Comparison of ENCODE assay signal across 14 cellular contexts in the genomic region with DNA sequence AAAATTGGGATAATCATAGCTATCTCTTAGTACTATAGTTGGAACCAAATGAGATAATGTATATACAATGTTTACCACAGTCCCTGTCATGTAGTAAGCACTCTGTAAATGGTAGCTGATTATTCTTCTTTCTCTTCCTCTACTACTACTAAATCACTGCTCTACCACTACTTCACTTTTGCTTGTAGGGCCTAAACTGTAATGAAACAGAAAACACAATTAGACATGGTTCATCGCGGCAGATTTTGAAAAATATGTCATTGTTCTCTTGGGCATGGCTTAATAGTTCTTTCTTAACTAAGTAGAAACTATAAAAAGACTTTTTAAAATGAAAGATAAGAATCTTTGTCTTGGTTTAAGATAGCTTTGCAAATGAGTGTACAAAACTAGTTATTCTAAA.
"Had no signal": no experiment of that assay in that cellular context is flagged by ENCODE, and none has a peak within 500 bp of the region (broad histone marks: within the 10 kb centered on the region; RNA-seq: fewer than 3 reads in every experiment).

No MANE protein-coding gene starts in this region.

- H3K9me3 ChIP-seq: thyroid gland, uterus had no signal

- H3K27ac Mint-ChIP-seq: activated CD4-positive, alpha-beta memory T cell treated with anti-CD3 and anti-CD28 coated beads, Interleukin-2, amount 10 ng/mL, durations not matched to agents 7 days and 5 days; activated naive CD4-positive, alpha-beta T cell treated with anti-CD3 and anti-CD28 coated beads for 36 hours; activated T-helper 1 cell treated with anti-CD3 and anti-CD28 coated beads, Interleukin-12 subunit alpha, Interleukin-12 subunit beta, Interleukin-2, Interleukin-4 antibody, amounts not matched to agents 30 ng/mL and 10 ng/mL and 1 ng/mL, durations not matched to agents 14 hours and 24 hours and 36 hours; memory B cell; natural killer cell; progenitor cell of endocrine pancreas; stimulated activated effector memory CD8-positive, alpha-beta T cell treated with anti-CD3 and anti-CD28 coated beads, Interleukin-12 subunit alpha, Interleukin-12 subunit beta, amount 100 ng/mL, for 72 hours had no signal

- H3K4me3 ChIP-seq: cardiac muscle cell, thyroid gland, uterus had no signal

- H3K9me3 Mint-ChIP-seq: activated CD4-positive, alpha-beta memory T cell treated with anti-CD3 and anti-CD28 coated beads, Interleukin-2, amount 10 ng/mL, durations not matched to agents 7 days and 5 days; activated naive CD4-positive, alpha-beta T cell treated with anti-CD3 and anti-CD28 coated beads for 36 hours; activated T-helper 1 cell treated with anti-CD3 and anti-CD28 coated beads, Interleukin-12 subunit alpha, Interleukin-12 subunit beta, Interleukin-2, Interleukin-4 antibody, amounts not matched to agents 30 ng/mL and 10 ng/mL and 1 ng/mL, durations not matched to agents 14 hours and 24 hours and 36 hours; memory B cell; natural killer cell; stimulated activated effector memory CD8-positive, alpha-beta T cell treated with anti-CD3 and anti-CD28 coated beads, Interleukin-12 subunit alpha, Interleukin-12 subunit beta, amount 100 ng/mL, for 72 hours had no signal

- ATAC-seq: foreskin keratinocyte; natural killer cell; right cardiac atrium; stimulated activated effector memory CD8-positive, alpha-beta T cell treated with anti-CD3 and anti-CD28 coated beads, Interleukin-12 subunit alpha, Interleukin-12 subunit beta, amount 100 ng/mL, for 72 hours had no signal

- H3K4me3 Mint-ChIP-seq: activated CD4-positive, alpha-beta memory T cell treated with anti-CD3 and anti-CD28 coated beads, Interleukin-2, amount 10 ng/mL, durations not matched to agents 7 days and 5 days; activated naive CD4-positive, alpha-beta T cell treated with anti-CD3 and anti-CD28 coated beads for 36 hours; activated T-helper 1 cell treated with anti-CD3 and anti-CD28 coated beads, Interleukin-12 subunit alpha, Interleukin-12 subunit beta, Interleukin-2, Interleukin-4 antibody, amounts not matched to agents 30 ng/mL and 10 ng/mL and 1 ng/mL, durations not matched to agents 14 hours and 24 hours and 36 hours; natural killer cell; stimulated activated effector memory CD8-positive, alpha-beta T cell treated with anti-CD3 and anti-CD28 coated beads, Interleukin-12 subunit alpha, Interleukin-12 subunit beta, amount 100 ng/mL, for 72 hours had no signal

- H3K27me3 ChIP-seq: cardiac muscle cell, foreskin keratinocyte, thyroid gland, uterus had no signal

- H3K36me3 ChIP-seq: cardiac muscle cell, thyroid gland, uterus had no signal

- H3K27ac ChIP-seq: cardiac muscle cell, foreskin keratinocyte, thyroid gland, uterus had no signal

- H3K27me3 Mint-ChIP-seq: activated CD4-positive, alpha-beta memory T cell treated with anti-CD3 and anti-CD28 coated beads, Interleukin-2, amount 10 ng/mL, durations not matched to agents 7 days and 5 days; memory B cell; progenitor cell of endocrine pancreas had no signal

- H3K4me1 ChIP-seq: foreskin keratinocyte, uterus had no signal

- H3K36me3 Mint-ChIP-seq: natural killer cell had no signal

- DNase-seq: activated CD4-positive, alpha-beta memory T cell treated with anti-CD3 and anti-CD28 coated beads, Interleukin-2, amount 10 ng/mL, durations not matched to agents 7 days and 5 days; activated CD8-positive, alpha-beta memory T cell treated with anti-CD3 and anti-CD28 coated beads, Interleukin-2, amount 50 U/mL, for 4 hours; activated naive CD4-positive, alpha-beta T cell treated with anti-CD3 and anti-CD28 coated beads for 36 hours; foreskin keratinocyte; head of caudate nucleus; natural killer cell; right cardiac atrium; thyroid gland; uterus had no signal
